In genomic region chr2:3257842-3258241, GRCh38 we compare ENCODE assay signal across 32 cellular contexts.
DNase-seq lines count a peak whose midpoint lies in the region; ATAC-seq and TF ChIP-seq lines count a peak whose summit lies in the region.
"Had no signal": no experiment of that assay in that cellular context is flagged by ENCODE, and none has a peak within 500 bp of the region (broad histone marks: within the 10 kb centered on the region; RNA-seq: fewer than 3 reads in every experiment).

No MANE protein-coding gene starts in this region.

- TF ChIP-seq CTCF in activated B cell treated with CpG ODN at 0.5 μM for 24 hours (IDR thresholded peaks at IDR 0.05) (no peak), glutamatergic neuron (IDR thresholded peaks at IDR 0.05; ENCODE audit: partially characterized antibody, unreplicated experiment) (no peak), left lung (IDR thresholded peaks at IDR 0.05) (no peak), transverse colon (IDR thresholded peaks at IDR 0.05) (no peak)

- H3K4me3 ChIP-seq in left lung (no peak overlapping the region), transverse colon (no peak overlapping the region)
- H3K4me3 ChIP-seq: A549, body of pancreas, HAP-1, left ventricle myocardium inferior, prostate gland, right lobe of liver, SJCRH30, spleen, stomach, thyroid gland, vagina had no signal

- H3K36me3 ChIP-seq in left lung (peaks cover 0 to 29% of the 10 kb centered on the region in 2 donors), transverse colon (no peaks in the 10 kb centered on the region)
- H3K36me3 ChIP-seq: HAP-1, prostate gland, SJCRH30, thyroid gland, vagina had no signal

- POLR2A ChIA-PET in activated B cell treated with CpG ODN at 0.5 μM for 24 hours (lab: Charles Lee): no interaction called here

- TF ChIP-seq POLR2A in transverse colon (IDR thresholded peaks at IDR 0.05): no peak

- H3K4me1 ChIP-seq in left lung: no peaks in the 10 kb centered on the region
- peaks cover 0 to 2% (median 0%) of the 10 kb centered on the region in 4 donors for H3K4me1 ChIP-seq in transverse colon
- H3K4me1 ChIP-seq: A549, body of pancreas, HAP-1, prostate gland, right lobe of liver, SJCRH30, stomach, vagina had no signal

- H3K36me3 Mint-ChIP-seq in activated B cell treated with CpG ODN at 0.5 μM for 24 hours (ENCODE audit: low read depth): peaks cover 26% of the 10 kb centered on the region
- H3K36me3 Mint-ChIP-seq in glutamatergic neuron (ENCODE audit: unreplicated experiment): no peaks in the 10 kb centered on the region

- in situ Hi-C loops in transverse colon (cut with MboI; ENCODE audit: low pct_ligation_motif_present in 1 of 4, low pct_unique_long_range_greater_than_20kb in 1 of 4, low sequenced_read_pairs in 3 of 4): no loop called here

- ATAC-seq in activated B cell treated with CpG ODN at 0.5 μM for 24 hours (ENCODE audit: low read depth) (no peak), left lung (no peak)
- ATAC-seq: body of pancreas, right lobe of liver, T-cell had no signal

- WGBS in transverse colon (ENCODE audit: low coverage in 1 of 2), 2 donors: 91 to 96% methylated on average over 4 to 7 of the region's 7 CpGs

- H3K27me3 ChIP-seq in left lung (no peaks in the 10 kb centered on the region), transverse colon (no peaks in the 10 kb centered on the region)
- H3K27me3 ChIP-seq: body of pancreas, right lobe of liver, SJCRH30, spleen, stomach, thyroid gland, vagina had no signal

- intact Hi-C loops in activated B cell treated with CpG ODN at 0.5 μM for 24 hours (cut with micrococcal nuclease) (loop anchor here (5.0 to 10.0 kb wide), 2 partner anchors 53 to 394 kb away; no protein-coding TSS in a partner anchor), left lung (cut with DNase I) (no loop called here), transverse colon (cut with DNase I; ENCODE audit: low total_unique reads) (no loop called here)

- H3K4me1 Mint-ChIP-seq in activated B cell treated with CpG ODN at 0.5 μM for 24 hours: peaks cover 53% of the 10 kb centered on the region
- H3K4me1 Mint-ChIP-seq in glutamatergic neuron (ENCODE audit: low read depth, unreplicated experiment): peaks cover 24% of the 10 kb centered on the region

- H3K27ac Mint-ChIP-seq in activated B cell treated with CpG ODN at 0.5 μM for 24 hours (peak overlapping the region; percentile 6), glutamatergic neuron (ENCODE audit: unreplicated experiment) (peak overlapping the region; percentile 41)
- H3K27ac Mint-ChIP-seq: activated CD4-positive, alpha-beta T cell treated with anti-CD3 and anti-CD28 coated beads, Interleukin-2, amount 10 ng/mL, durations not matched to agents 24 days and 14 days; activated T-cell treated with anti-CD3 and anti-CD28 coated beads, Interleukin-2, amount 50 U/mL, for 24 hours; T-cell had no signal

- peak; percentile 41 for DNase-seq in activated CD8-positive, alpha-beta memory T cell treated with anti-CD3 and anti-CD28 coated beads for 24 hours
- DNase-seq in activated CD8-positive, alpha-beta memory T cell treated with anti-CD3 and anti-CD28 coated beads, Interleukin-2, amount 50 U/mL, for 48 hours: no peak
- no peak for DNase-seq in activated B cell treated with CpG ODN at 0.5 μM for 24 hours
- DNase-seq in glutamatergic neuron: no peak
- no peak for DNase-seq in left lung
- DNase-seq in transverse colon: no peak
- DNase-seq in NCI-H2029 treated with DMSO at 0.1 percent for 48 hours (lab: John Stamatoyannopoulos, UW): no peak
- DNase-seq: activated CD4-positive, alpha-beta T cell treated with anti-CD3 and anti-CD28 coated beads, Interleukin-2, amount 10 ng/mL, durations not matched to agents 24 days and 14 days; activated effector memory CD4-positive, alpha-beta T cell treated with anti-CD3 and anti-CD28 coated beads, Interleukin-2, amount 50 U/mL, for 16 hours; activated T-cell treated with anti-CD3 and anti-CD28 coated beads, Interleukin-2, amount 50 U/mL, for 24 hours; AML-193; body of pancreas; effector memory CD4-positive, alpha-beta T cell; erythroblast; KBM-7; left ventricle myocardium inferior; NCI-H1105; NCI-H82; right lobe of liver; RPMI8226; SJCRH30; spleen; stimulated activated CD4-positive, alpha-beta T cell treated with anti-CD3 and anti-CD28 coated beads, Interleukin-2, amount 100 ng/mL, for 24 hours; stomach; T-cell; WERI-Rb-1 had no signal

- CTCF ChIA-PET in activated B cell treated with CpG ODN at 0.5 μM for 24 hours (lab: Charles Lee): no interaction called here

- H3K4me3 Mint-ChIP-seq in activated B cell treated with CpG ODN at 0.5 μM for 24 hours (no peak overlapping the region), glutamatergic neuron (ENCODE audit: unreplicated experiment) (peak overlapping the region; percentile 17)
- H3K4me3 Mint-ChIP-seq: activated CD4-positive, alpha-beta T cell treated with anti-CD3 and anti-CD28 coated beads, Interleukin-2, amount 10 ng/mL, durations not matched to agents 24 days and 14 days; activated T-cell treated with anti-CD3 and anti-CD28 coated beads, Interleukin-2, amount 50 U/mL, for 24 hours; T-cell had no signal

- H3K9me3 Mint-ChIP-seq in activated B cell treated with CpG ODN at 0.5 μM for 24 hours (no peaks in the 10 kb centered on the region), glutamatergic neuron (ENCODE audit: unreplicated experiment) (peaks cover 2% of the 10 kb centered on the region)
- H3K9me3 Mint-ChIP-seq: activated T-cell treated with anti-CD3 and anti-CD28 coated beads, Interleukin-2, amount 50 U/mL, for 24 hours; T-cell had no signal

- TF ChIP-seq EP300 in transverse colon (IDR thresholded peaks at IDR 0.05; ENCODE audit: low read depth): no peak

- H3K9me3 ChIP-seq in left lung (no peaks in the 10 kb centered on the region), transverse colon (no peaks in the 10 kb centered on the region)
- H3K9me3 ChIP-seq: A549, body of pancreas, HAP-1, left ventricle myocardium inferior, prostate gland, right lobe of liver, SJCRH30, spleen, stomach, thyroid gland, vagina had no signal

- H3K27ac ChIP-seq in temporal lobe (ENCODE audit: low read depth, low read length): peak overlapping the region; percentile 10
- H3K27ac ChIP-seq in left lung: no peak overlapping the region
- H3K27ac ChIP-seq in transverse colon: no peak overlapping the region
- H3K27ac ChIP-seq: A549, body of pancreas, left ventricle myocardium inferior, prostate gland, right lobe of liver, SJCRH30, spleen, stomach, thyroid gland, vagina, WERI-Rb-1 had no signal

- H3K27me3 Mint-ChIP-seq in activated B cell treated with CpG ODN at 0.5 μM for 24 hours: no peaks in the 10 kb centered on the region
- H3K27me3 Mint-ChIP-seq in glutamatergic neuron (ENCODE audit: unreplicated experiment): peaks cover 4% of the 10 kb centered on the region
- H3K27me3 Mint-ChIP-seq: activated CD4-positive, alpha-beta T cell treated with anti-CD3 and anti-CD28 coated beads, Interleukin-2, amount 10 ng/mL, durations not matched to agents 24 days and 14 days; activated T-cell treated with anti-CD3 and anti-CD28 coated beads, Interleukin-2, amount 50 U/mL, for 24 hours; T-cell had no signal
